24 cellular contexts compared by ENCODE assay signal in genomic region chr19:5694952-5695648, GRCh38. TPM values are rescaled to one million over a fixed set of nuclear protein-coding genes. Genes with fewer than 3 reads are reported as not detected.
DNase-seq lines count a peak whose midpoint lies in the region; ATAC-seq and TF ChIP-seq lines count a peak whose summit lies in the region.
"Had no signal": no experiment of that assay in that cellular context is flagged by ENCODE, and none has a peak within 500 bp of the region (broad histone marks: within the 10 kb centered on the region; RNA-seq: fewer than 3 reads in every experiment).

No MANE protein-coding gene starts in this region.

- peaks cover 20% of the 10 kb centered on the region for H3F3A ChIP-seq in DOHH2 (ENCODE audit: control insufficient read depth, insufficient read depth)
- H3F3A ChIP-seq in SU-DHL-6 (ENCODE audit: insufficient read depth) = peaks cover 42% of the 10 kb centered on the region

- no peaks in the 10 kb centered on the region for H3K9me3 ChIP-seq in DOHH2 (ENCODE audit: control insufficient read depth, insufficient read depth, low read length)
- H3K9me3 ChIP-seq in SU-DHL-6 (ENCODE audit: insufficient read depth, low read length) = no peaks in the 10 kb centered on the region
- no peaks in the 10 kb centered on the region for H3K9me3 ChIP-seq in hepatocyte (ENCODE audit: low read depth)
- no peaks in the 10 kb centered on the region for H3K9me3 ChIP-seq in upper lobe of left lung
- H3K9me3 ChIP-seq: BLaER1 treated with 17β-estradiol and CSF1 and Interleukin-3, amounts not matched to agents 10 nM and 100 nM; psoas muscle; spleen; thyroid gland had no signal

- DNase-seq in DMS 273 (lab: John Stamatoyannopoulos, UW; ENCODE audit: unreplicated experiment) (peak; percentile 49), DMS 273 treated with DMSO at 0.1 percent for 48 hours (lab: John Stamatoyannopoulos, UW) (no peak), hepatocyte (ENCODE audit: low spot score) (peak; percentile 3), hepatic stellate cell (ENCODE audit: low spot score) (no peak), NCI-H2196 treated with DMSO at 0.1 percent for 48 hours (lab: John Stamatoyannopoulos, UW; ENCODE audit: unreplicated experiment) (no peak), upper lobe of left lung (no peak)
- DNase-seq: 8988T; DMS153; GOT3; hypothalamus; kidney; naive thymus-derived CD4-positive, alpha-beta T cell; NCI-H1048; NCI-H2081 treated with DMSO at 0.1 percent for 48 hours; psoas muscle; T-cell; thyroid gland had no signal

- H3K4me1 ChIP-seq in DOHH2 (ENCODE audit: control insufficient read depth, low read length) (peaks cover 11% of the 10 kb centered on the region; the same call in 1 of the 2 replicates), hepatocyte (ENCODE audit: insufficient read depth) (peaks cover 8% of the 10 kb centered on the region), upper lobe of left lung (peaks cover 8 to 19% (median 16%) of the 10 kb centered on the region in 4 donors)

- H3K36me3 ChIP-seq in DOHH2 (ENCODE audit: control insufficient read depth, low read length) (peaks cover 87% of the 10 kb centered on the region), SU-DHL-6 (ENCODE audit: low read length) (no peaks in the 10 kb centered on the region; the same call in 1 of the 2 replicates), hepatocyte (replicated peaks; ENCODE audit: insufficient read depth, low read depth) (no peaks in the 10 kb centered on the region), upper lobe of left lung (peaks cover 23 to 86% (median 74%) of the 10 kb centered on the region in 4 donors)

- no peak for TF ChIP-seq EP300 in upper lobe of left lung (IDR thresholded peaks at IDR 0.05)

- H3K79me2 ChIP-seq in DOHH2 (ENCODE audit: control insufficient read depth, low read length) (peaks cover 46% of the 10 kb centered on the region), SU-DHL-6 (ENCODE audit: insufficient read depth, low read length) (peaks cover 30% of the 10 kb centered on the region), hepatocyte (peaks cover 57% of the 10 kb centered on the region)

- peaks cover 11% of the 10 kb centered on the region for H4K20me1 ChIP-seq in DOHH2 (ENCODE audit: control insufficient read depth, insufficient read depth, low read depth, low read length)
- H4K20me1 ChIP-seq in SU-DHL-6 (ENCODE audit: low read depth, low read length) = no peaks in the 10 kb centered on the region; the same call in 1 of the 2 replicates
- H4K20me1 ChIP-seq in hepatocyte (ENCODE audit: insufficient read depth, poor library complexity, severe bottlenecking) = peaks cover 63% of the 10 kb centered on the region

- no peak overlapping the region for H3K4me3 ChIP-seq in DOHH2 (ENCODE audit: low read length)
- H3K4me3 ChIP-seq in SU-DHL-6 (ENCODE audit: insufficient read depth, low read length, poor library complexity, severe bottlenecking) = no peak overlapping the region
- H3K4me3 ChIP-seq in hepatocyte = no peak overlapping the region
- no peak overlapping the region for H3K4me3 ChIP-seq in upper lobe of left lung
- H3K4me3 ChIP-seq: BLaER1 treated with 17β-estradiol and CSF1 and Interleukin-3, amounts not matched to agents 10 nM and 100 nM; psoas muscle; spleen; thyroid gland had no signal

- H3K9me2 ChIP-seq in DOHH2 (replicated peaks; ENCODE audit: control insufficient read depth, low read length) (no peaks in the 10 kb centered on the region), SU-DHL-6 (replicated peaks; ENCODE audit: insufficient read depth, low read length) (no peaks in the 10 kb centered on the region), hepatocyte (replicated peaks; ENCODE audit: insufficient read depth) (no peaks in the 10 kb centered on the region)

- no peak overlapping the region for H3K4me2 ChIP-seq in DOHH2 (ENCODE audit: low read length)
- H3K4me2 ChIP-seq in SU-DHL-6 (ENCODE audit: low read depth, low read length, poor library complexity, severe bottlenecking) = no peak overlapping the region
- H3K4me2 ChIP-seq in hepatocyte = no peak overlapping the region
- H3K4me2 ChIP-seq: BLaER1 treated with 17β-estradiol and CSF1 and Interleukin-3, amounts not matched to agents 10 nM and 100 nM had no signal

- no peaks in the 10 kb centered on the region for H3K27me3 ChIP-seq in DOHH2 (ENCODE audit: control insufficient read depth, low read length)
- no peaks in the 10 kb centered on the region for H3K27me3 ChIP-seq in SU-DHL-6 (ENCODE audit: low read length)
- no peaks in the 10 kb centered on the region for H3K27me3 ChIP-seq in hepatocyte
- no peaks in the 10 kb centered on the region for H3K27me3 ChIP-seq in upper lobe of left lung
- H3K27me3 ChIP-seq: BLaER1 treated with 17β-estradiol and CSF1 and Interleukin-3, amounts not matched to agents 10 nM and 100 nM; spleen; thyroid gland had no signal

- ATAC-seq in upper lobe of left lung (ENCODE audit: low FRiP score in 2 of 2) = no peak
- ATAC-seq: naive thymus-derived CD4-positive, alpha-beta T cell; psoas muscle; Right ventricle myocardium inferior; T-cell had no signal

- TF ChIP-seq CTCF in DOHH2 (IDR thresholded peaks at IDR 0.05; ENCODE audit: low read depth, low read length, poor library complexity, severe bottlenecking) (no peak), SU-DHL-6 (IDR thresholded peaks at IDR 0.05; ENCODE audit: insufficient read depth, low read length, poor library complexity, severe bottlenecking) (no peak), hepatocyte (IDR thresholded peaks at IDR 0.05; ENCODE audit: poor library complexity) (no peak), upper lobe of left lung (IDR thresholded peaks at IDR 0.05) (no peak)

- WGBS in hepatocyte (ENCODE audit: low lambda C conversion rate, missing lambda C conversion rate) = 94% methylated on average over 8 of the region's 8 CpGs
- WGBS in upper lobe of left lung, 2 donors = 88% methylated on average over 3 to 8 of the region's 8 CpGs

- TF ChIP-seq POLR2A in upper lobe of left lung (IDR thresholded peaks at IDR 0.05) = no peak

- no peak overlapping the region for H3K9ac ChIP-seq in SU-DHL-6 (ENCODE audit: low read length)

- H2AFZ ChIP-seq in SU-DHL-6 (ENCODE audit: low read depth, low read length, severe bottlenecking) (no peak overlapping the region), hepatocyte (no peak overlapping the region)

- H3K27ac ChIP-seq in DOHH2 (ENCODE audit: low read depth, low read length) = 0 out of 2 replicates have a peak overlapping the region, but pooled peaks have one; percentile 19
- peak overlapping the region; percentile 47 for H3K27ac ChIP-seq in SU-DHL-6 (ENCODE audit: low read depth, low read length)
- H3K27ac ChIP-seq in hepatocyte = no peak overlapping the region
- H3K27ac ChIP-seq in upper lobe of left lung = no peak overlapping the region
- H3K27ac ChIP-seq: BLaER1 treated with 17β-estradiol and CSF1 and Interleukin-3, amounts not matched to agents 10 nM and 100 nM; psoas muscle; thyroid gland had no signal

RNA-seq across cellular contexts. Expression of gene RPL36, which starts 5.0 kb away (rescaled TPM):
- 637 and 1,059 TPM in 2 replicates for total RNA-seq in hepatocyte
- 917 and 990 TPM in 2 replicates for polyA plus RNA-seq in hepatocyte
- total RNA-seq in upper lobe of left lung = 100 to 1,000 TPM; 290 to 626 (median 442) TPM

RNA-seq across cellular contexts. Expression of gene HSD11B1L, which starts 14.3 kb away (rescaled TPM):
- total RNA-seq in hepatocyte = 14.0 and 14.9 TPM in 2 replicates
- polyA plus RNA-seq in hepatocyte = 25.1 and 26.0 TPM in 2 replicates
- 10 to 100 TPM in 4 of 6 donors, 1 to 10 TPM in 2; 4.5 to 26.5 (median 16.7) TPM for total RNA-seq in upper lobe of left lung

RNA-seq across cellular contexts. Expression of gene MICOS13, which starts 14.8 kb away (rescaled TPM):
- total RNA-seq in hepatocyte (32.3 and 38.2 TPM in 2 replicates), upper lobe of left lung (10 to 100 TPM; 19.1 to 63.2 (median 34.2) TPM)
- polyA plus RNA-seq in hepatocyte = 120 and 157 TPM in 2 replicates

RNA-seq across cellular contexts. Expression of gene LONP1, which starts 24.8 kb away (rescaled TPM):
- total RNA-seq in hepatocyte (61.6 and 63.0 TPM in 2 replicates), upper lobe of left lung (100 to 1,000 TPM in 2 of 6 donors, 10 to 100 TPM in 4; 79.7 to 141 (median 89.4) TPM)
- polyA plus RNA-seq in hepatocyte = 79.1 and 79.2 TPM in 2 replicates

RNA-seq across cellular contexts. Expression of gene CATSPERD, which starts 25.3 kb away (rescaled TPM):
- total RNA-seq in hepatocyte = not detected in 2 replicates
- not detected in 2 replicates for polyA plus RNA-seq in hepatocyte
- total RNA-seq in upper lobe of left lung = 1 to 10 TPM in 3 of 6 donors, not detected in 3; 1.1 to 5.9 (median 1.7) TPM
- total RNA-seq: activated CD8-positive, alpha-beta memory T cell treated with anti-CD3 and anti-CD28 coated beads for 36 hours; fibroblast of villous mesenchyme; kidney; psoas muscle; Right ventricle myocardium inferior; spleen; T-cell; thyroid gland had no signal
- polyA plus RNA-seq: naive thymus-derived CD4-positive, alpha-beta T cell; psoas muscle; spleen had no signal

Comparison
In these comparisons a context has a peak if more than half of its experiments do, and no peak if none do; other contexts are left out.
1. DNase-seq: peak in DMS 273 (single experiment) and hepatocyte (single experiment); none in DMS 273 treated with DMSO at 0.1 percent for 48 hours (single experiment), hepatic stellate cell (single experiment), NCI-H2196 treated with DMSO at 0.1 percent for 48 hours (single experiment) and upper lobe of left lung (0 of 2).
2. H3K27ac ChIP-seq: peak in DOHH2 (single experiment) and SU-DHL-6 (single experiment); none in hepatocyte (single experiment) and upper lobe of left lung (0 of 4).